ENCODE assay signal across 9 cellular contexts in genomic region chr1:25569599-25570458, GRCh38. TPM values are rescaled to one million over a fixed set of nuclear protein-coding genes. Genes with fewer than 3 reads are reported as not detected.
DNase-seq lines count a peak whose midpoint lies in the region; FAIRE-seq and TF ChIP-seq lines count a peak whose summit lies in the region.
"Had no signal": no experiment of that assay in that cellular context is flagged by ENCODE, and none has a peak within 500 bp of the region (broad histone marks: within the 10 kb centered on the region; RNA-seq: fewer than 3 reads in every experiment).

No MANE protein-coding gene starts in this region.

- TF ChIP-seq CTCF in 22Rv1 (IDR thresholded peaks at IDR 0.05) (no peak), HEK293 (tag by site-specific recombination; IDR thresholded peaks at IDR 0.05) (no peak), astrocyte (IDR thresholded peaks at IDR 0.05; ENCODE audit: insufficient read depth, low read depth, low read length) (no peak), foreskin fibroblast (IDR thresholded peaks at IDR 0.05; ENCODE audit: low read depth, low read length) (no peak)

- H3K4me3 ChIP-seq in HEK293 (ENCODE audit: low read depth, low read length): no peak overlapping the region
- H3K4me3 ChIP-seq in astrocyte (ENCODE audit: insufficient read depth, low read depth, low read length): no peak overlapping the region
- no peak overlapping the region for H3K4me3 ChIP-seq in mesodermal cell (ENCODE audit: extremely low read depth, insufficient read depth, low read length, poor library complexity, severe bottlenecking)
- no peak overlapping the region for H3K4me3 ChIP-seq in foreskin fibroblast (ENCODE audit: low read depth in 1 of 2, low read length in 2 of 2)

- no peak for FAIRE-seq in astrocyte (lab: Jason Lieb, UNC)

- H3K36me3 ChIP-seq in HEK293 (ENCODE audit: control insufficient read depth in 2 of 2, insufficient read depth in 1 of 2, low read length in 2 of 2) (peaks cover 0 to 2% of the 10 kb centered on the region in 2 experiments; a peak in 1 of 3 replicates), astrocyte (ENCODE audit: insufficient read depth, low read length) (no peaks in the 10 kb centered on the region), mesodermal cell (ENCODE audit: control insufficient read depth, insufficient read depth, low read length) (no peaks in the 10 kb centered on the region)

- H3K9ac ChIP-seq in astrocyte (ENCODE audit: low read length): peak overlapping the region; percentile 79

- peak; percentile 55 for DNase-seq in astrocyte (ENCODE audit: low read depth)
- no peak for DNase-seq in foreskin fibroblast
- DNase-seq in CD1c-positive myeloid dendritic cell (ENCODE audit: extremely low spot score): no peak
- DNase-seq in mucosa of gallbladder (ENCODE audit: low spot score): no peak
- no peak for DNase-seq in HT-29 (ENCODE audit: low spot score)
- DNase-seq: activated CD4-positive, alpha-beta T cell treated with anti-CD3 and anti-CD28 coated beads for 4 hours had no signal

- POLR2A ChIA-PET in HEK293 (lab: Yijun Ruan, JAX): interaction anchor here (0.9 to 1.6 kb wide), 3 partner anchors 10 to 21 kb away, joined by 3 to 4 read pairs (median 4); no protein-coding TSS in a partner anchor

- H3K27ac ChIP-seq in 22Rv1 (peak overlapping the region; percentile 80), HEK293 (ENCODE audit: extremely low read depth, low read depth, low read length) (no peak overlapping the region), astrocyte (ENCODE audit: low read depth, low read length) (peak overlapping the region; percentile 90), mesodermal cell (ENCODE audit: low read depth, low read length, severe bottlenecking) (peak overlapping the region; percentile 69)

- CTCF ChIA-PET in HEK293 (lab: Yijun Ruan, JAX): interaction anchor here (1.6 kb wide), 1 partner anchor 10 kb away, joined by 6 read pairs; no protein-coding TSS in a partner anchor

- H3K79me2 ChIP-seq in astrocyte (ENCODE audit: insufficient read depth, low read length): no peaks in the 10 kb centered on the region

- H3K9me3 Mint-ChIP-seq in astrocyte (ENCODE audit: unreplicated experiment): no peaks in the 10 kb centered on the region

- no peak overlapping the region for H2AFZ ChIP-seq in astrocyte (ENCODE audit: low read depth, low read length)

- H3K27ac Mint-ChIP-seq in astrocyte (ENCODE audit: unreplicated experiment): peak overlapping the region; percentile 42

- H3K27me3 ChIP-seq in astrocyte (ENCODE audit: insufficient read depth, low read length): no peaks in the 10 kb centered on the region

- peaks cover 5% of the 10 kb centered on the region for H3K4me1 ChIP-seq in HEK293 (ENCODE audit: control insufficient read depth, insufficient read depth, low read length)
- H3K4me1 ChIP-seq in astrocyte (ENCODE audit: insufficient read depth, low read length): peaks cover 56% of the 10 kb centered on the region
- peaks cover 51% of the 10 kb centered on the region for H3K4me1 ChIP-seq in mesodermal cell (ENCODE audit: control insufficient read depth, insufficient read depth, low read length, poor library complexity, severe bottlenecking)

- H3K27me3 Mint-ChIP-seq in astrocyte (ENCODE audit: low read depth, unreplicated experiment): peaks cover 20% of the 10 kb centered on the region

- no peaks in the 10 kb centered on the region for H3K9me3 ChIP-seq in HEK293 (ENCODE audit: control insufficient read depth, insufficient read depth, low read depth, low read length)
- no peaks in the 10 kb centered on the region for H3K9me3 ChIP-seq in astrocyte (ENCODE audit: insufficient read depth, low read depth, low read length)
- no peaks in the 10 kb centered on the region for H3K9me3 ChIP-seq in mesodermal cell (ENCODE audit: control insufficient read depth, low read length)

- H3K4me1 Mint-ChIP-seq in astrocyte (ENCODE audit: low read depth, unreplicated experiment): peaks cover 43% of the 10 kb centered on the region

- H3K4me2 ChIP-seq in astrocyte (ENCODE audit: low read length): peak overlapping the region; percentile 75

- H3K4me3 Mint-ChIP-seq in astrocyte (ENCODE audit: unreplicated experiment): no peak overlapping the region

- H3K36me3 Mint-ChIP-seq in astrocyte (ENCODE audit: low read depth, unreplicated experiment): no peaks in the 10 kb centered on the region

- no peaks in the 10 kb centered on the region for H4K20me1 ChIP-seq in astrocyte (ENCODE audit: insufficient read depth, low read length)

- WGBS in mesodermal cell (ENCODE audit: insufficient coverage in 2 of 2), 2 experiments: 95 to 100% methylated on average over 15 to 16 of the region's 18 CpGs

TF ChIP-seq in HEK293, 187 proteins besides CTCF, POLR2A, EP300 and RAD21:
- TF ChIP-seq KLF1 (tag by site-specific recombination; IDR thresholded peaks at IDR 0.05) (peak; percentile 16; the same call in 1 of the 2 replicates), ZNF366 (tag by site-specific recombination; conservative IDR thresholded peaks at IDR 0.05) (no peak), WT1 (tag by site-specific recombination; IDR thresholded peaks at IDR 0.05) (no peak; the same call in 1 of the 2 replicates), BCL11A (tag by site-specific recombination; IDR thresholded peaks at IDR 0.05; ENCODE audit: low read depth) (no peak), SCRT2 (tag by site-specific recombination; IDR thresholded peaks at IDR 0.05) (peak; percentile 76), ZNF791 (tag by site-specific recombination; IDR thresholded peaks at IDR 0.05) (no peak), ZNF555 (tag by site-specific recombination; conservative IDR thresholded peaks at IDR 0.05) (no peak), ZNF423 (tag by site-specific recombination; IDR thresholded peaks at IDR 0.05) (no peak), ZNF664 (tag by site-specific recombination; IDR thresholded peaks at IDR 0.05) (peak; percentile 98)

RNA-seq across cellular contexts. Expression of gene LDLRAP1, which starts 26.4 kb away (rescaled TPM):
- total RNA-seq in astrocyte: 7.9 and 8.0 TPM in 2 replicates
- polyA plus RNA-seq in mesodermal cell (2013, experiment 1 of 2): 6.3 TPM
- 5.4 TPM for polyA plus RNA-seq in mesodermal cell (2013, experiment 2 of 2)
- 22.8 TPM for total RNA-seq in mucosa of gallbladder
- total RNA-seq in HT-29 (2014; rRNA removed; shearing (Covaris generic)): 12.4 and 17.2 TPM in 2 replicates

RNA-seq across cellular contexts. Expression of gene MAN1C1, which starts 46.8 kb away (rescaled TPM):
- 0.86 and 1.6 TPM in 2 replicates for total RNA-seq in astrocyte
- polyA plus RNA-seq in mesodermal cell (2013, experiment 1 of 2): 3.7 TPM
- 4.7 TPM for polyA plus RNA-seq in mesodermal cell (2013, experiment 2 of 2)
- 18.4 TPM for total RNA-seq in mucosa of gallbladder
- total RNA-seq in HT-29 (2014; rRNA removed; shearing (Covaris generic)): 0.10 and 0.28 TPM in 2 replicates
